ENCODE assay signal across 8 cellular contexts in genomic region chr7:148697950-148698396, GRCh38. TPM values are rescaled to one million over a fixed set of nuclear protein-coding genes. Genes with fewer than 3 reads are reported as not detected.
DNase-seq lines count a peak whose midpoint lies in the region; ATAC-seq and TF ChIP-seq lines count a peak whose summit lies in the region.

No MANE protein-coding gene starts in this region.

- no peak for ATAC-seq in CD8-positive, alpha-beta T cell
- peak; percentile 1 for ATAC-seq in GM21619 (IDR thresholded peaks at IDR 0.05; ENCODE audit: unreplicated experiment)
- ATAC-seq in HG03439 (IDR thresholded peaks at IDR 0.05; ENCODE audit: unreplicated experiment), result no peak
- no peak for ATAC-seq in HG02610 (IDR thresholded peaks at IDR 0.05; ENCODE audit: unreplicated experiment)
- no peak for ATAC-seq in GM18505 (IDR thresholded peaks at IDR 0.05; ENCODE audit: unreplicated experiment)

- H3K36me3 Mint-ChIP-seq in CD8-positive, alpha-beta T cell, result peaks cover 7% of the 10 kb centered on the region
- peaks cover 3% of the 10 kb centered on the region for H3K36me3 Mint-ChIP-seq in nephron progenitor cell (ENCODE audit: low read depth)

- POLR2A ChIA-PET in CD8-positive, alpha-beta T cell (lab: Charles Lee), result interaction anchor here (0.9 to 2.4 kb wide), 13 partner anchors 11 to 449 kb away, joined by 3 to 13 read pairs (median 3); partner anchors contain the start of genes ZNF398 and ZNF425

- H3K27me3 ChIP-seq in CD8-positive, alpha-beta T cell (ENCODE audit: insufficient read depth, low read length), result no peaks in the 10 kb centered on the region
- H3K27me3 ChIP-seq in Peyer's patch (no peaks in the 10 kb centered on the region), ectodermal cell (ENCODE audit: control insufficient read depth, insufficient read depth, low read length, poor library complexity, severe bottlenecking) (no peaks in the 10 kb centered on the region)

- H3K9me3 ChIP-seq in CD8-positive, alpha-beta T cell (ENCODE audit: low read length), result no peaks in the 10 kb centered on the region
- no peaks in the 10 kb centered on the region for H3K9me3 ChIP-seq in Peyer's patch
- H3K9me3 ChIP-seq in ectodermal cell (ENCODE audit: control insufficient read depth, low read length), result no peaks in the 10 kb centered on the region

- H3K9me3 Mint-ChIP-seq in CD8-positive, alpha-beta T cell, result no peaks in the 10 kb centered on the region
- no peaks in the 10 kb centered on the region for H3K9me3 Mint-ChIP-seq in nephron progenitor cell

- CTCF ChIA-PET in CD8-positive, alpha-beta T cell (lab: Charles Lee), result interaction anchor here (0.9 to 2.8 kb wide), 3 partner anchors 14 to 266 kb away, joined by 4 to 6 read pairs (median 6); no protein-coding TSS in a partner anchor

- TF ChIP-seq POLR2A in Peyer's patch (IDR thresholded peaks at IDR 0.05) (no peak), GM18505 (IDR thresholded peaks at IDR 0.05; ENCODE audit: borderline replicate concordance, extremely low read depth, insufficient read depth, insufficient read length) (no peak)

- H3K4me3 ChIP-seq in CD8-positive, alpha-beta T cell (ENCODE audit: low read depth, low read length), result peak overlapping the region; percentile 66
- H3K4me3 ChIP-seq in Peyer's patch (peak overlapping the region; percentile 92 to 97 (median 96)), ectodermal cell (ENCODE audit: insufficient read depth, low read depth, low read length) (peak overlapping the region; percentile 74)

- peaks cover 36% of the 10 kb centered on the region for H3K4me1 ChIP-seq in CD8-positive, alpha-beta T cell (ENCODE audit: insufficient read depth, low read length)
- H3K4me1 ChIP-seq in Peyer's patch (peaks cover 0 to 26% (median 6%) of the 10 kb centered on the region in 4 donors), ectodermal cell (ENCODE audit: control insufficient read depth, insufficient read depth, low read length) (peaks cover 28% of the 10 kb centered on the region)

- no peaks in the 10 kb centered on the region for H3K27me3 Mint-ChIP-seq in CD8-positive, alpha-beta T cell (ENCODE audit: low read depth)
- peaks cover 6% of the 10 kb centered on the region for H3K27me3 Mint-ChIP-seq in nephron progenitor cell (ENCODE audit: low read depth, poor library complexity)

- H3K36me3 ChIP-seq in CD8-positive, alpha-beta T cell (ENCODE audit: insufficient read depth, low read length), result no peaks in the 10 kb centered on the region
- H3K36me3 ChIP-seq in Peyer's patch (no peaks in the 10 kb centered on the region), ectodermal cell (ENCODE audit: control insufficient read depth, insufficient read depth, low read length) (no peaks in the 10 kb centered on the region)

- no peak for TF ChIP-seq CTCF in CD8-positive, alpha-beta T cell (IDR thresholded peaks at IDR 0.05)
- TF ChIP-seq CTCF in Peyer's patch (IDR thresholded peaks at IDR 0.05), result no peak
- TF ChIP-seq CTCF in nephron progenitor cell (IDR thresholded peaks at IDR 0.05), result no peak

- H3K27ac ChIP-seq in CD8-positive, alpha-beta T cell (ENCODE audit: low read depth, low read length), result peak overlapping the region; percentile 74
- peak overlapping the region; percentile 96 to 99 (median 98) for H3K27ac ChIP-seq in Peyer's patch
- peak overlapping the region; percentile 47 for H3K27ac ChIP-seq in ectodermal cell (ENCODE audit: insufficient read depth, low read depth, low read length, poor library complexity, severe bottlenecking)

- peak in 1 of 7 experiments; percentile 18 for DNase-seq in CD8-positive, alpha-beta T cell
- DNase-seq in Peyer's patch, result peak in 1 of 3 donors; percentile 53
- DNase-seq in nephron progenitor cell, result no peak

- H3K4me1 Mint-ChIP-seq in CD8-positive, alpha-beta T cell (ENCODE audit: low read depth), result peaks cover 45% of the 10 kb centered on the region
- peaks cover 50% of the 10 kb centered on the region for H3K4me1 Mint-ChIP-seq in nephron progenitor cell

- peak overlapping the region; percentile 88 for H3K4me3 Mint-ChIP-seq in CD8-positive, alpha-beta T cell
- H3K4me3 Mint-ChIP-seq in nephron progenitor cell, result peak overlapping the region; percentile 87

- 4 to 5% methylated on average over 18 of the region's 18 CpGs for WGBS in ectodermal cell, 2 experiments

- peak overlapping the region; percentile 92 for H3K27ac Mint-ChIP-seq in CD8-positive, alpha-beta T cell
- H3K27ac Mint-ChIP-seq in nephron progenitor cell, result peak overlapping the region; percentile 92

- intact Hi-C loops in CD8-positive, alpha-beta T cell (cut with DNase I, micrococcal nuclease), result loop anchor here (1.0 to 10.0 kb wide), 14 partner anchors 49 to 394 kb away; partner anchors contain the start of genes EZH2 (in 2 of the 2), ZNF786 (in 2 of the 2) and PDIA4 (in 1 of the 2)

RNA-seq across cellular contexts. Expression of gene CUL1, which starts 0.7 kb away (rescaled TPM):
- 10 to 100 TPM; 23.9 to 25.6 TPM for total RNA-seq in CD8-positive, alpha-beta T cell
- total RNA-seq in Peyer's patch, result 10 to 100 TPM; 29.5 to 86.6 (median 35.8) TPM
- 104 TPM for polyA plus RNA-seq in ectodermal cell (2013, experiment 1 of 4)
- polyA plus RNA-seq in ectodermal cell (2013, experiment 2 of 4), result 95.0 TPM
- 75.0 TPM for polyA plus RNA-seq in ectodermal cell (2013, experiment 3 of 4)
- 75.3 TPM for polyA plus RNA-seq in ectodermal cell (2013, experiment 4 of 4)

Comparison
In these comparisons a context has a peak if more than half of its experiments do, and no peak if none do; other contexts are left out.
1. H3K27ac ChIP-seq: peak in every context shown above with its lines; median percentile 98 in Peyer's patch; 74 in CD8-positive, alpha-beta T cell; 47 in ectodermal cell.